In genomic region chr17:58541249-58541648, GRCh38 we compare ENCODE assay signal across 13 cellular contexts. TPM values are rescaled to one million over a fixed set of nuclear protein-coding genes. Genes with fewer than 3 reads are reported as not detected.
A peak's percentile ranks its signal among the peaks of the same experiment; 100 is the strongest.
DNase-seq lines count a peak whose midpoint lies in the region; ATAC-seq and TF ChIP-seq lines count a peak whose summit lies in the region.
"Had no signal": no experiment of that assay in that cellular context is flagged by ENCODE, and none has a peak within 500 bp of the region (broad histone marks: within the 10 kb centered on the region; RNA-seq: fewer than 3 reads in every experiment).

No MANE protein-coding gene starts in this region.

- H3K36me3 ChIP-seq in DOHH2 (ENCODE audit: control insufficient read depth, low read length) = no peaks in the 10 kb centered on the region
- no peaks in the 10 kb centered on the region for H3K36me3 ChIP-seq in Peyer's patch

- no peak for TF ChIP-seq POLR2A in Peyer's patch (IDR thresholded peaks at IDR 0.05)

- H3K27ac ChIP-seq in DOHH2 (ENCODE audit: low read depth, low read length) (no peak overlapping the region), Peyer's patch (no peak overlapping the region)
- H3K27ac ChIP-seq: parathyroid adenoma had no signal

- no peak overlapping the region for H3K27ac Mint-ChIP-seq in memory B cell

- no peak overlapping the region for H3K4me3 Mint-ChIP-seq in memory B cell

- no peaks in the 10 kb centered on the region for H3K4me1 Mint-ChIP-seq in memory B cell

- H3K9me3 ChIP-seq in DOHH2 (ENCODE audit: control insufficient read depth, insufficient read depth, low read length) (no peaks in the 10 kb centered on the region), Peyer's patch (no peaks in the 10 kb centered on the region)

- no peaks in the 10 kb centered on the region for H3K9me3 Mint-ChIP-seq in memory B cell

- no peaks in the 10 kb centered on the region for H3K36me3 Mint-ChIP-seq in memory B cell

- CTCF ChIA-PET in HEK293T (lab: Yijun Ruan, JAX) = interaction anchor here (0.6 to 2.4 kb wide), 7 partner anchors 8 to 483 kb away, joined by 3 to 7 read pairs (median 4); no protein-coding TSS in a partner anchor

- H3K27me3 Mint-ChIP-seq in memory B cell = no peaks in the 10 kb centered on the region

- ATAC-seq in memory B cell (ENCODE audit: low read depth) (peak; percentile 44), GM18861 (IDR thresholded peaks at IDR 0.05; ENCODE audit: unreplicated experiment) (no peak), HG02981 (IDR thresholded peaks at IDR 0.05; ENCODE audit: unreplicated experiment) (no peak)

- TF ChIP-seq CTCF in DOHH2 (IDR thresholded peaks at IDR 0.05; ENCODE audit: low read depth, low read length, poor library complexity, severe bottlenecking) = peak; percentile 55
- no peak for TF ChIP-seq CTCF in Peyer's patch (IDR thresholded peaks at IDR 0.05)

- H3K4me2 ChIP-seq in DOHH2 (ENCODE audit: low read length) = no peak overlapping the region

- H3K4me3 ChIP-seq in DOHH2 (ENCODE audit: low read length) (no peak overlapping the region), Peyer's patch (no peak overlapping the region)

- POLR2A ChIA-PET in HEK293T (lab: Yijun Ruan, JAX) = interaction anchor here (1.4 to 1.9 kb wide), 2 partner anchors 9 to 90 kb away, joined by 6 to 7 read pairs; no protein-coding TSS in a partner anchor

- H3K27me3 ChIP-seq in DOHH2 (ENCODE audit: control insufficient read depth, low read length) = peaks cover 6% of the 10 kb centered on the region; the same call in 1 of the 2 replicates
- no peaks in the 10 kb centered on the region for H3K27me3 ChIP-seq in Peyer's patch

- H3K79me2 ChIP-seq in DOHH2 (ENCODE audit: control insufficient read depth, low read length) = no peaks in the 10 kb centered on the region
- H3K79me2 ChIP-seq: parathyroid adenoma had no signal

- no peaks in the 10 kb centered on the region for H3F3A ChIP-seq in DOHH2 (ENCODE audit: control insufficient read depth, insufficient read depth)

- H3K4me1 ChIP-seq in DOHH2 (ENCODE audit: control insufficient read depth, low read length) = no peaks in the 10 kb centered on the region
- H3K4me1 ChIP-seq in Peyer's patch = no peaks in the 10 kb centered on the region
- H3K4me1 ChIP-seq: parathyroid adenoma had no signal

- H3K9me2 ChIP-seq in DOHH2 (replicated peaks; ENCODE audit: control insufficient read depth, low read length) = no peaks in the 10 kb centered on the region

- no peaks in the 10 kb centered on the region for H4K20me1 ChIP-seq in DOHH2 (ENCODE audit: control insufficient read depth, insufficient read depth, low read depth, low read length)

- DNase-seq in HEK293T (ENCODE audit: extremely low spot score) (peak; percentile 48), UCSD-AML1 (lab: John Stamatoyannopoulos, UW; ENCODE audit: unreplicated experiment) (peak; percentile 37), memory B cell (ENCODE audit: low spot score in 2 of 2) (no peak), Peyer's patch (no peak), NCI-H2227 treated with DMSO at 0.1 percent for 48 hours (lab: John Stamatoyannopoulos, UW) (no peak)
- DNase-seq: amniotic stem cell; glutamatergic neuron; NCI-H2081; stimulated activated CD8-positive, alpha-beta memory T cell treated with anti-CD3 and anti-CD28 coated beads, Interleukin-4, amount 100 ng/mL, for 48 hours had no signal

TF ChIP-seq in HEK293T, 16 proteins besides CTCF, POLR2A, EP300 and RAD21:
- no peak for TF ChIP-seq ARNT (IDR thresholded peaks at IDR 0.05)
- TF ChIP-seq FOXK2 (IDR thresholded peaks at IDR 0.05) = no peak
- TF ChIP-seq TARDBP (IDR thresholded peaks at IDR 0.05) = no peak
- no peak for TF ChIP-seq ELF4 (IDR thresholded peaks at IDR 0.05)
- no peak for TF ChIP-seq LEF1 (IDR thresholded peaks at IDR 0.05; ENCODE audit: borderline replicate concordance)
- TF ChIP-seq PKNOX1 (IDR thresholded peaks at IDR 0.05) = no peak
TF ChIP-seq in HEK293T: peak in this region for 0.

RNA-seq across cellular contexts. Expression of gene MTMR4, which starts 26.8 kb away (rescaled TPM):
- total RNA-seq in Peyer's patch = 100 to 1,000 TPM in 2 of 4 donors, 10 to 100 TPM in 2; 46.2 to 129 (median 105) TPM

RNA-seq across cellular contexts. Expression of gene HSF5, which starts 53.0 kb away (rescaled TPM):
- under 1 TPM in 2 of 4 donors, not detected in 2; 0.28 to 0.83 TPM for total RNA-seq in Peyer's patch

Comparison
In these comparisons a context has a peak if more than half of its experiments do, and no peak if none do; other contexts are left out.
1. DNase-seq: peak in HEK293T (single experiment) and UCSD-AML1 (single experiment); none in memory B cell (0 of 2), Peyer's patch (0 of 3) and NCI-H2227 treated with DMSO at 0.1 percent for 48 hours (single experiment).